31 cellular contexts compared by ENCODE assay signal in the genomic region with DNA sequence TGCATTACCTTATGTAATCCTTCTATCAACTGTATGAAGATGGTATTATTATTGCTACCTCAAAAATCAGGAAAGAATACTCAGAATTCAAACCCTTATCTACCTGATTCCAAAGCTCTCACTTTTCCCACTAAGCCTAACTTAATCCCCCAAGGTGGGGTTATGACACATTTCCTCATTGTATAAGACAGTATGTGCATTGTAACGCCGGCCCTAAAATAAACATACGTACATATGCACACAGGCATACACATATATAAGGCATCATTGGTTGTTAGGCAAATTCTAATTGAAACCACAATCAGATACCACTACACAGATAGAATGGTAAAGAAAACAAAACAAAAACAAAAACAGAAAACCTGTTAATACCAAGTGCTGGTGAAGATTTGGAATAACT.
"Had no signal": no experiment of that assay in that cellular context is flagged by ENCODE, and none has a peak within 500 bp of the region (broad histone marks: within the 10 kb centered on the region; RNA-seq: fewer than 3 reads in every experiment).

No MANE protein-coding gene starts in this region.

- H3K27me3 Mint-ChIP-seq: activated CD4-positive, alpha-beta memory T cell treated with anti-CD3 and anti-CD28 coated beads, Interleukin-2, amount 10 ng/mL, durations not matched to agents 7 days and 5 days; activated CD4-positive, alpha-beta T cell treated with anti-CD3 and anti-CD28 coated beads, Interleukin-2, amount 10 ng/mL, durations not matched to agents 7 days and 5 days; activated naive CD4-positive, alpha-beta T cell treated with anti-CD3 and anti-CD28 coated beads, Interleukin-2, amount 10 ng/mL, durations not matched to agents 7 days and 5 days; activated naive CD8-positive, alpha-beta T cell treated with anti-CD3 and anti-CD28 coated beads, Interleukin-2, amount 10 ng/mL, durations not matched to agents 7 days and 5 days; activated T-cell treated with anti-CD3 and anti-CD28 coated beads, Interleukin-2, amount 50 U/mL, for 24 hours; brain; central memory CD8-positive, alpha-beta T cell; dendritic cell treated with granulocyte-macrophage colony-stimulating factor and Interleukin-4, amounts not matched to agents 40 ng/mL and 50 ng/mL, for 4 days; T-helper 17 cell had no signal

- FAIRE-seq: frontal cortex had no signal

- H3K27ac Mint-ChIP-seq: activated CD4-positive, alpha-beta memory T cell treated with anti-CD3 and anti-CD28 coated beads, Interleukin-2, amount 10 ng/mL, durations not matched to agents 7 days and 5 days; activated CD4-positive, alpha-beta T cell treated with anti-CD3 and anti-CD28 coated beads, Interleukin-2, amount 10 ng/mL, durations not matched to agents 7 days and 5 days; activated naive CD4-positive, alpha-beta T cell treated with anti-CD3 and anti-CD28 coated beads, Interleukin-2, amount 10 ng/mL, durations not matched to agents 7 days and 5 days; activated naive CD4-positive, alpha-beta T cell treated with anti-CD3 and anti-CD28 coated beads, Interleukin-2, amount 50 U/mL, for 72 hours; activated naive CD8-positive, alpha-beta T cell treated with anti-CD3 and anti-CD28 coated beads, Interleukin-2, amount 10 ng/mL, durations not matched to agents 7 days and 5 days; activated T-cell treated with anti-CD3 and anti-CD28 coated beads, Interleukin-2, amount 50 U/mL, for 24 hours; activated T-cell treated with anti-CD3 and anti-CD28 coated beads, Interleukin-2, amount 50 U/mL, for 72 hours; brain; dendritic cell treated with granulocyte-macrophage colony-stimulating factor and Interleukin-4, amounts not matched to agents 40 ng/mL and 50 ng/mL, for 4 days; endodermal cell; T-helper 17 cell; T-helper 2 cell treated with Interferon-gamma antibody and Interleukin-4, amounts not matched to agents 5 μg/mL and 100 μg/mL, for 36 hours; WTC11 had no signal

- H3K4me1 ChIP-seq: ascending aorta, breast epithelium had no signal

- H3K27me3 ChIP-seq: ascending aorta, breast epithelium, esophagus squamous epithelium had no signal

- H3K4me3 ChIP-seq: ascending aorta, breast epithelium, coronary artery, dorsolateral prefrontal cortex, esophagus squamous epithelium had no signal

- DNase-seq: activated CD4-positive, alpha-beta memory T cell treated with anti-CD3 and anti-CD28 coated beads, Interleukin-2, amount 10 ng/mL, durations not matched to agents 7 days and 5 days; activated CD4-positive, alpha-beta T cell treated with anti-CD3 and anti-CD28 coated beads for 1 hour; activated CD4-positive, alpha-beta T cell treated with anti-CD3 and anti-CD28 coated beads for 4 hours; activated CD4-positive, alpha-beta T cell treated with anti-CD3 and anti-CD28 coated beads, Interleukin-2, amount 10 ng/mL, durations not matched to agents 7 days and 5 days; activated CD4-positive, alpha-beta T cell treated with anti-CD3 and anti-CD28 coated beads, Interleukin-2, amount 50 U/mL, for 4 hours; activated CD8-positive, alpha-beta memory T cell treated with anti-CD3 and anti-CD28 coated beads, Interleukin-2, amount 50 U/mL, for 48 hours; activated gamma-delta T cell; activated naive CD4-positive, alpha-beta T cell; activated naive CD4-positive, alpha-beta T cell treated with anti-CD3 and anti-CD28 coated beads, Interleukin-2, amount 10 ng/mL, durations not matched to agents 7 days and 5 days; activated naive CD8-positive, alpha-beta T cell treated with anti-CD3 and anti-CD28 coated beads, Interleukin-2, amount 10 ng/mL, durations not matched to agents 7 days and 5 days; activated T-cell treated with anti-CD3 and anti-CD28 coated beads for 4 hours; activated T-cell treated with anti-CD3 and anti-CD28 coated beads, Interleukin-2, amount 50 U/mL, for 24 hours; activated T-cell treated with anti-CD3 and anti-CD28 coated beads, Interleukin-2, amount 50 U/mL, for 72 hours; dorsolateral prefrontal cortex; effector memory CD4-positive, alpha-beta T cell; endodermal cell; esophagus squamous epithelium; head of caudate nucleus; T-helper 1 cell; T-helper 17 cell; T1000 had no signal

- H3K36me3 Mint-ChIP-seq: activated naive CD4-positive, alpha-beta T cell treated with anti-CD3 and anti-CD28 coated beads, Interleukin-2, amount 10 ng/mL, durations not matched to agents 7 days and 5 days; activated naive CD4-positive, alpha-beta T cell treated with anti-CD3 and anti-CD28 coated beads, Interleukin-2, amount 50 U/mL, for 72 hours; activated naive CD8-positive, alpha-beta T cell treated with anti-CD3 and anti-CD28 coated beads, Interleukin-2, amount 10 ng/mL, durations not matched to agents 7 days and 5 days; brain; WTC11 had no signal

- H3K4me3 Mint-ChIP-seq: activated CD4-positive, alpha-beta memory T cell treated with anti-CD3 and anti-CD28 coated beads, Interleukin-2, amount 10 ng/mL, durations not matched to agents 7 days and 5 days; activated CD4-positive, alpha-beta T cell treated with anti-CD3 and anti-CD28 coated beads, Interleukin-2, amount 10 ng/mL, durations not matched to agents 7 days and 5 days; activated naive CD4-positive, alpha-beta T cell treated with anti-CD3 and anti-CD28 coated beads, Interleukin-2, amount 10 ng/mL, durations not matched to agents 7 days and 5 days; activated naive CD8-positive, alpha-beta T cell treated with anti-CD3 and anti-CD28 coated beads, Interleukin-2, amount 10 ng/mL, durations not matched to agents 7 days and 5 days; activated T-cell treated with anti-CD3 and anti-CD28 coated beads, Interleukin-2, amount 50 U/mL, for 24 hours; activated T-cell treated with anti-CD3 and anti-CD28 coated beads, Interleukin-2, amount 50 U/mL, for 72 hours; brain; central memory CD8-positive, alpha-beta T cell; dendritic cell treated with granulocyte-macrophage colony-stimulating factor and Interleukin-4, amounts not matched to agents 40 ng/mL and 50 ng/mL, for 4 days; endodermal cell; T-helper 17 cell; T-helper 2 cell treated with Interferon-gamma antibody and Interleukin-4, amounts not matched to agents 5 μg/mL and 100 μg/mL, for 36 hours; WTC11 had no signal

- H3K4me1 Mint-ChIP-seq: activated CD4-positive, alpha-beta memory T cell treated with anti-CD3 and anti-CD28 coated beads, Interleukin-2, amount 10 ng/mL, durations not matched to agents 7 days and 5 days; activated CD4-positive, alpha-beta T cell treated with anti-CD3 and anti-CD28 coated beads, Interleukin-2, amount 10 ng/mL, durations not matched to agents 7 days and 5 days; activated naive CD4-positive, alpha-beta T cell treated with anti-CD3 and anti-CD28 coated beads, Interleukin-2, amount 10 ng/mL, durations not matched to agents 7 days and 5 days; activated naive CD8-positive, alpha-beta T cell treated with anti-CD3 and anti-CD28 coated beads, Interleukin-2, amount 10 ng/mL, durations not matched to agents 7 days and 5 days; brain; central memory CD8-positive, alpha-beta T cell; T-helper 17 cell had no signal

- ATAC-seq: activated naive CD4-positive, alpha-beta T cell treated with anti-CD3 and anti-CD28 coated beads, Interleukin-2, amount 50 U/mL, for 72 hours; activated T-cell treated with anti-CD3 and anti-CD28 coated beads, Interleukin-2, amount 50 U/mL, for 72 hours; T-helper 17 cell; WTC11 had no signal

- H3K27ac ChIP-seq: ascending aorta, coronary artery, dorsolateral prefrontal cortex, esophagus squamous epithelium had no signal

- H3K9me3 Mint-ChIP-seq: activated CD4-positive, alpha-beta T cell treated with anti-CD3 and anti-CD28 coated beads, Interleukin-2, amount 10 ng/mL, durations not matched to agents 7 days and 5 days; activated naive CD4-positive, alpha-beta T cell treated with anti-CD3 and anti-CD28 coated beads, Interleukin-2, amount 50 U/mL, for 72 hours; activated naive CD8-positive, alpha-beta T cell treated with anti-CD3 and anti-CD28 coated beads, Interleukin-2, amount 10 ng/mL, durations not matched to agents 7 days and 5 days; activated T-cell treated with anti-CD3 and anti-CD28 coated beads, Interleukin-2, amount 50 U/mL, for 72 hours; brain; dendritic cell treated with granulocyte-macrophage colony-stimulating factor and Interleukin-4, amounts not matched to agents 40 ng/mL and 50 ng/mL, for 4 days; endodermal cell; T-helper 2 cell treated with Interferon-gamma antibody and Interleukin-4, amounts not matched to agents 5 μg/mL and 100 μg/mL, for 36 hours; WTC11 had no signal

- H3K9me3 ChIP-seq: ascending aorta, breast epithelium, esophagus squamous epithelium had no signal

- H3K36me3 ChIP-seq: ascending aorta, breast epithelium, esophagus squamous epithelium had no signal
